ENCODE assay signal across 14 cellular contexts in genomic region chr6:166939276-166939816, GRCh38.
"Had no signal": no experiment of that assay in that cellular context is flagged by ENCODE, and none has a peak within 500 bp of the region (broad histone marks: within the 10 kb centered on the region; RNA-seq: fewer than 3 reads in every experiment).

No MANE protein-coding gene starts in this region.

- H3K27me3 Mint-ChIP-seq: stimulated activated naive CD8-positive, alpha-beta T cell treated with anti-CD3 and anti-CD28 coated beads, Interleukin-15, amount 100 ng/mL, for 72 hours had no signal

- ATAC-seq: sciatic nerve; stimulated activated naive CD8-positive, alpha-beta T cell treated with anti-CD3 and anti-CD28 coated beads, Interleukin-15, amount 100 ng/mL, for 72 hours; upper lobe of right lung had no signal

- H3K4me3 Mint-ChIP-seq: neural crest cell; stimulated activated naive CD8-positive, alpha-beta T cell treated with anti-CD3 and anti-CD28 coated beads, Interleukin-15, amount 100 ng/mL, for 72 hours had no signal

- H3K9me3 Mint-ChIP-seq: neural crest cell; stimulated activated naive CD8-positive, alpha-beta T cell treated with anti-CD3 and anti-CD28 coated beads, Interleukin-15, amount 100 ng/mL, for 72 hours had no signal

- H3K27ac ChIP-seq: cardiac muscle cell, epithelial cell of prostate, testis, upper lobe of right lung had no signal

- H3K4me1 ChIP-seq: testis, upper lobe of right lung had no signal

- FAIRE-seq: astrocyte had no signal

- H3K27me3 ChIP-seq: cardiac muscle cell, testis, upper lobe of right lung had no signal

- H3K4me3 ChIP-seq: cardiac muscle cell, testis, upper lobe of right lung had no signal

- H3K9me3 ChIP-seq: testis, upper lobe of right lung had no signal

- DNase-seq: activated CD4-positive, alpha-beta T cell treated with anti-CD3 and anti-CD28 coated beads for 1 hour; activated naive CD4-positive, alpha-beta T cell treated with anti-CD3 and anti-CD28 coated beads, Interleukin-2, amount 50 U/mL, for 16 hours; foreskin melanocyte; kidney glomerular epithelial cell; mesendoderm; stimulated activated naive CD8-positive, alpha-beta T cell treated with anti-CD3 and anti-CD28 coated beads, Interleukin-15, amount 100 ng/mL, for 72 hours; T-helper 1 cell; testis; upper lobe of right lung had no signal

- H3K27ac Mint-ChIP-seq: stimulated activated naive CD8-positive, alpha-beta T cell treated with anti-CD3 and anti-CD28 coated beads, Interleukin-15, amount 100 ng/mL, for 72 hours had no signal

- H3K36me3 ChIP-seq: cardiac muscle cell had no signal
